Comparison of ENCODE assay signal across 8 cellular contexts in the genomic region with DNA sequence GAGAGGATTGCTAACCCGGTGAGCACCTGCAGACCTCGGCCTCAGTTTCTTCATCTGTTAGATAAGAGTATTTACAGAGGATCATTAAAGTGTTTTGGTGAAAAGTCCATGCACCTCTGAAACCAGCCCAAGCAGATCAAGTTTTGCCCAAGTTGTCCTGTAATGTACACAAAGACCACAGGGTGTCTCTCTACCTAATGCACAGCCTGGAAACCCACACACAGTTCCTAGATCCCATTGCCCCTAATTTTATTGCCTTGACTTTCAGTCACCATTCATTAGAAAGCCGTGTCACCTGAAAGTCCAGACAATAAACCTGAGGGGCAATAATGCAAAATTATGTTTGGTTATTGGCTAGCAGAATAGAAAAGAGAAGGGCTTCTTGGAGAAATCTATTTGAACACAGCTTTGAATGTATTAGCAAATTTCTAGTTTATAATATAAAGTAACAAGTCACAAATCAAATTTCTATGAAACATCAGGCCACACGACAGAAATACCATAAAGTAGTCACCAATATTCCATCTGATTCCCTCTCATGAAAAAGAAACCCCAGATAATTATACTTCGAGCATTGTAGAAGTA.
A peak's percentile ranks its signal among the peaks of the same experiment; 100 is the strongest.
DNase-seq lines count a peak whose midpoint lies in the region; ATAC-seq and TF ChIP-seq lines count a peak whose summit lies in the region.

No MANE protein-coding gene starts in this region.

- H2AFZ ChIP-seq in OCI-LY7 (ENCODE audit: low read length), result no peak overlapping the region

- 41 to 56% (median 43%) methylated on average over 5 of the region's 5 CpGs for WGBS in ovary, 3 donors

- DNase-seq in activated naive CD4-positive, alpha-beta T cell treated with Interleukin-2 at 50 U/mL for 16 hours, result no peak
- peak; percentile 61 for DNase-seq in OCI-LY7 (ENCODE audit: low spot score)
- peak; percentile 28 for DNase-seq in endothelial cell (ENCODE audit: low spot score)
- peak in 5 of 9 donors; percentile 6 to 43 (median 31) for DNase-seq in naive thymus-derived CD4-positive, alpha-beta T cell
- DNase-seq in ovary, result no peak
- DNase-seq in activated naive CD4-positive, alpha-beta T cell treated with anti-CD3 and anti-CD28 coated beads, Interleukin-2, amount 50 U/mL, for 16 hours, result no peak

- no peak overlapping the region for H3K4me3 ChIP-seq in OCI-LY7 (ENCODE audit: low read depth, low read length, poor library complexity, severe bottlenecking)
- no peak overlapping the region for H3K4me3 ChIP-seq in naive thymus-derived CD4-positive, alpha-beta T cell (ENCODE audit: low read length)
- H3K4me3 ChIP-seq in ovary, result no peak overlapping the region

- no peak overlapping the region for H3K4me3 Mint-ChIP-seq in activated naive CD4-positive, alpha-beta T cell treated with anti-CD3 and anti-CD28 coated beads, Interleukin-2, amount 50 U/mL, for 24 hours
- no peak overlapping the region for H3K4me3 Mint-ChIP-seq in endothelial cell (ENCODE audit: unreplicated experiment)
- H3K4me3 Mint-ChIP-seq in naive thymus-derived CD4-positive, alpha-beta T cell, result no peak overlapping the region

- H3K4me1 ChIP-seq in OCI-LY7 (ENCODE audit: insufficient read depth, low read length, poor library complexity, severe bottlenecking), result no peaks in the 10 kb centered on the region
- no peaks in the 10 kb centered on the region for H3K4me1 ChIP-seq in naive thymus-derived CD4-positive, alpha-beta T cell (ENCODE audit: control insufficient read depth in 2 of 2, insufficient read depth in 2 of 2, low read length in 2 of 2)
- no peaks in the 10 kb centered on the region for H3K4me1 ChIP-seq in ovary (ENCODE audit: insufficient read depth)

- peaks cover 35% of the 10 kb centered on the region for H3K4me1 Mint-ChIP-seq in activated naive CD4-positive, alpha-beta T cell treated with anti-CD3 and anti-CD28 coated beads, Interleukin-2, amount 50 U/mL, for 24 hours
- H3K4me1 Mint-ChIP-seq in endothelial cell (ENCODE audit: unreplicated experiment), result peaks cover 16% of the 10 kb centered on the region
- peaks cover 9 to 50% (median 19%) of the 10 kb centered on the region in 7 donors for H3K4me1 Mint-ChIP-seq in naive thymus-derived CD4-positive, alpha-beta T cell

- intact Hi-C loops in OCI-LY7 (cut with micrococcal nuclease; ENCODE audit: unreplicated experiment) (loop anchor here (2.0 kb wide), 1 partner anchor 379 kb away; no protein-coding TSS in a partner anchor), ovary (cut with DNase I) (no loop called here)
- intact Hi-C loops in naive thymus-derived CD4-positive, alpha-beta T cell (cut with micrococcal nuclease), result loop anchor here (1.0 to 5.0 kb wide), 8 partner anchors 87 to 380 kb away; partner anchors contain the start of gene TNIK (in 1 of the 2)

- CTCF ChIA-PET in OCI-LY7 (lab: Charles Lee; ENCODE audit: unreplicated experiment), result no interaction called here
- CTCF ChIA-PET in naive thymus-derived CD4-positive, alpha-beta T cell (lab: Charles Lee), result interaction anchor here (0.6 to 3.9 kb wide), 11 partner anchors 8 to 387 kb away, joined by 3 to 25 read pairs (median 4); no protein-coding TSS in a partner anchor

- TF ChIP-seq EP300 in ovary (IDR thresholded peaks at IDR 0.05), result no peak

- H3K27me3 ChIP-seq in naive thymus-derived CD4-positive, alpha-beta T cell (ENCODE audit: control insufficient read depth in 2 of 2, insufficient read depth in 2 of 2, low read length in 2 of 2), result no peaks in the 10 kb centered on the region
- no peaks in the 10 kb centered on the region for H3K27me3 ChIP-seq in ovary

- peak overlapping the region; percentile 8 for H3K27ac Mint-ChIP-seq in activated naive CD4-positive, alpha-beta T cell treated with anti-CD3 and anti-CD28 coated beads, Interleukin-2, amount 50 U/mL, for 24 hours
- no peak overlapping the region for H3K27ac Mint-ChIP-seq in endothelial cell (ENCODE audit: unreplicated experiment)
- no peak overlapping the region for H3K27ac Mint-ChIP-seq in naive thymus-derived CD4-positive, alpha-beta T cell

- no peaks in the 10 kb centered on the region for H3K79me2 ChIP-seq in OCI-LY7 (ENCODE audit: insufficient read depth, low read depth, low read length)

- no peaks in the 10 kb centered on the region for H4K20me1 ChIP-seq in OCI-LY7 (ENCODE audit: insufficient read depth, low read length)

- no peaks in the 10 kb centered on the region for H3K27me3 Mint-ChIP-seq in activated naive CD4-positive, alpha-beta T cell treated with anti-CD3 and anti-CD28 coated beads, Interleukin-2, amount 50 U/mL, for 24 hours
- no peaks in the 10 kb centered on the region for H3K27me3 Mint-ChIP-seq in endothelial cell (ENCODE audit: unreplicated experiment)
- no peaks in the 10 kb centered on the region for H3K27me3 Mint-ChIP-seq in naive thymus-derived CD4-positive, alpha-beta T cell

- H3K9me3 ChIP-seq in OCI-LY7 (ENCODE audit: low read length) (no peaks in the 10 kb centered on the region), ovary (no peaks in the 10 kb centered on the region)
- H3K9me3 ChIP-seq in naive thymus-derived CD4-positive, alpha-beta T cell (ENCODE audit: control insufficient read depth in 2 of 3, low read length in 3 of 3), result no peaks in the 10 kb centered on the region

- TF ChIP-seq CTCF in OCI-LY7 (conservative IDR thresholded peaks at IDR 0.05; ENCODE audit: low read length), result peak; percentile 82
- peak; percentile 60 for TF ChIP-seq CTCF in endothelial cell (IDR thresholded peaks at IDR 0.05; ENCODE audit: unreplicated experiment)
- TF ChIP-seq CTCF in ovary (IDR thresholded peaks at IDR 0.05), result no peak

- no TSS peak for BruUV-seq in OCI-LY7 (replicated peaks; lab: Mats Ljungman, UMichigan)

- H3K36me3 ChIP-seq in OCI-LY7 (ENCODE audit: insufficient read depth, low read length) (no peaks in the 10 kb centered on the region), ovary (no peaks in the 10 kb centered on the region)
- H3K36me3 ChIP-seq in naive thymus-derived CD4-positive, alpha-beta T cell (ENCODE audit: control insufficient read depth in 2 of 3, insufficient read depth in 3 of 3, low read length in 3 of 3), result peaks cover 0 to 23% (median 0%) of the 10 kb centered on the region in 3 experiments

- no peaks in the 10 kb centered on the region for H3K9me2 ChIP-seq in OCI-LY7 (ENCODE audit: insufficient read depth, low read length)

- no peak overlapping the region for H3K4me2 ChIP-seq in OCI-LY7 (ENCODE audit: low read length)

- no peak for TF ChIP-seq POLR2A in ovary (IDR thresholded peaks at IDR 0.05)

- H3K27ac ChIP-seq in OCI-LY7 (ENCODE audit: low read depth, low read length, poor library complexity, severe bottlenecking) (no peak overlapping the region), ovary (no peak overlapping the region)
- H3K27ac ChIP-seq in naive thymus-derived CD4-positive, alpha-beta T cell (ENCODE audit: low read depth, low read length), result no peak overlapping the region

- H3K9me3 Mint-ChIP-seq in activated naive CD4-positive, alpha-beta T cell treated with anti-CD3 and anti-CD28 coated beads, Interleukin-2, amount 50 U/mL, for 24 hours, result no peaks in the 10 kb centered on the region
- H3K9me3 Mint-ChIP-seq in endothelial cell (ENCODE audit: unreplicated experiment), result no peaks in the 10 kb centered on the region
- H3K9me3 Mint-ChIP-seq in naive thymus-derived CD4-positive, alpha-beta T cell, result no peaks in the 10 kb centered on the region

- H3K36me3 Mint-ChIP-seq in activated naive CD4-positive, alpha-beta T cell treated with anti-CD3 and anti-CD28 coated beads, Interleukin-2, amount 50 U/mL, for 24 hours, result peaks cover 18% of the 10 kb centered on the region
- H3K36me3 Mint-ChIP-seq in endothelial cell (ENCODE audit: low read depth, unreplicated experiment), result peaks cover 6% of the 10 kb centered on the region
- H3K36me3 Mint-ChIP-seq in naive thymus-derived CD4-positive, alpha-beta T cell, result peaks cover 11 to 44% (median 32%) of the 10 kb centered on the region in 5 donors

- POLR2A ChIA-PET in OCI-LY7 (lab: Charles Lee), result no interaction called here
- POLR2A ChIA-PET in naive thymus-derived CD4-positive, alpha-beta T cell (lab: Charles Lee), result interaction anchor here (1.7 kb wide), 1 partner anchor 273 kb away, joined by 5 read pairs; no protein-coding TSS in a partner anchor

- ATAC-seq in HG03354 (IDR thresholded peaks at IDR 0.05; ENCODE audit: poor library complexity, severe bottlenecking, unreplicated experiment), result peak; percentile 64
- peak; percentile 68 for ATAC-seq in naive thymus-derived CD4-positive, alpha-beta T cell

Comparison
In these comparisons a context has a peak if more than half of its experiments do, and no peak if none do; other contexts are left out.
1. DNase-seq: peak in OCI-LY7 (single experiment), endothelial cell (single experiment) and naive thymus-derived CD4-positive, alpha-beta T cell (5 of 9); none in activated naive CD4-positive, alpha-beta T cell treated with Interleukin-2 at 50 U/mL for 16 hours (single experiment), ovary (0 of 5) and activated naive CD4-positive, alpha-beta T cell treated with anti-CD3 and anti-CD28 coated beads, Interleukin-2, amount 50 U/mL, for 16 hours (single experiment).
2. CTCF ChIP-seq: peak in OCI-LY7 (single experiment) and endothelial cell (single experiment); none in ovary (0 of 3).
3. intact Hi-C loops: an anchor here in OCI-LY7 (2.0 kb wide) and naive thymus-derived CD4-positive, alpha-beta T cell (1.0 to 5.0 kb wide); none called in ovary.